ENCODE assay signal across 8 cellular contexts in the genomic region with DNA sequence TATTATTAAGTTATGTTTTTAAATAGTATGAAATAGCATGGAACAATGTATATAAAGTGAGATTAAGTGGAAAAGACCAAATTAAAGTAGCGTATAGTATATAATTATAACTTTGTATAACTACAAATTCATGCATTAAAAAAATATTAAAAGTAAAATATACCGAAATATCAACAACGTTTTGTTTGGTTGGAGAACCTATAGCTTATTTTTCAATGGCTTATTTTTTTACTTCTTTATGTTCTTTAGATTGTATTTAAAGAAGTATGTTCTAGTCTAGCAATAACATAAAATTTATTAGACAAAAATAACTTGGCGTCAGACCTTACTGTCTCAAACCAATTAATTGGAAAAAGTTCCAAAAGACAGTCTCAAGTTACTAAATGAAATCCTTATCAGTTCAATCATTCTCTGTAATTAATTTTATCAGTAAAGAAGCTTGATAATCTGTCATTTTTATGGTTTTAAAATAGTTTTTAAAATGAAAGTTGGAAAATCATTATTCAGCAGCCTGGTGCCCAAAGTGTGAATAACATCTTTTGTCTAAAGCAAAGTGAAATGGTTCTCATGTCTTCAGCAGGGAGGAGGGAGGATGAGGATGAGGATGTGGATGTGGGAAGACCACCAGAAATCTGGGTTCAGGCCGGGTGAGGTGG. TPM values are rescaled to one million over a fixed set of nuclear protein-coding genes. Genes with fewer than 3 reads are reported as not detected.
DNase-seq lines count a peak whose midpoint lies in the region; ATAC-seq and TF ChIP-seq lines count a peak whose summit lies in the region.

No MANE protein-coding gene starts in this region.

- TF ChIP-seq CTCF in fibroblast of villous mesenchyme (IDR thresholded peaks at IDR 0.05; ENCODE audit: insufficient read depth, low read depth, low read length) (peak; percentile 15), gastrocnemius medialis (IDR thresholded peaks at IDR 0.05 in 4 of 5, conservative IDR thresholded peaks at IDR 0.05 in 1 of 5) (no peak)

- H3K9me3 ChIP-seq in SJCRH30 (replicated peaks) = no peaks in the 10 kb centered on the region
- H3K9me3 ChIP-seq in gastrocnemius medialis = no peaks in the 10 kb centered on the region

- H3K27ac ChIP-seq in SJCRH30 = peak overlapping the region; percentile 93
- H3K27ac ChIP-seq in gastrocnemius medialis = no peak overlapping the region

- H3K36me3 ChIP-seq in SJCRH30 = peaks cover 7% of the 10 kb centered on the region; the same call in 1 of the 2 replicates
- H3K36me3 ChIP-seq in gastrocnemius medialis = no peaks in the 10 kb centered on the region

- no peak for TF ChIP-seq POLR2A in gastrocnemius medialis (IDR thresholded peaks at IDR 0.05)

- in situ Hi-C loops in gastrocnemius medialis (cut with MboI; ENCODE audit: low sequenced_read_pairs in 4 of 4) = no loop called here

- H3K4me3 ChIP-seq in SJCRH30 = peak overlapping the region; percentile 65
- peak overlapping the region; percentile 59 for H3K4me3 ChIP-seq in fibroblast of villous mesenchyme (ENCODE audit: low read depth, low read length)
- H3K4me3 ChIP-seq in gastrocnemius medialis = peak overlapping the region; percentile 21 to 61 (median 48)

- no peaks in the 10 kb centered on the region for H3K27me3 ChIP-seq in SJCRH30
- peaks cover 0 to 3% (median 0%) of the 10 kb centered on the region in 3 donors for H3K27me3 ChIP-seq in gastrocnemius medialis

- DNase-seq in NCI-H748 (lab: John Stamatoyannopoulos, UW; ENCODE audit: unreplicated experiment) (peak; percentile 6), NCI-H748 treated with DMSO at 0.1 percent for 48 hours (lab: John Stamatoyannopoulos, UW) (no peak), SJCRH30 (peak in 1 of 2 experiments; percentile 51), fibroblast of villous mesenchyme (ENCODE audit: low read depth) (peak; percentile 13), gastrocnemius medialis (no peak), anterior cingulate cortex (lab: John Stamatoyannopoulos, UW) (no peak), NCI-H2227 treated with DMSO at 0.1 percent for 48 hours (lab: John Stamatoyannopoulos, UW) (no peak), midbrain (lab: John Stamatoyannopoulos, UW) (no peak)

- ATAC-seq in gastrocnemius medialis = no peak

- peaks cover 82% of the 10 kb centered on the region for H3K4me1 ChIP-seq in SJCRH30
- peaks cover 0 to 6% of the 10 kb centered on the region in 2 donors for H3K4me1 ChIP-seq in gastrocnemius medialis

- intact Hi-C loops in gastrocnemius medialis (cut with DNase I; ENCODE audit: low total_unique reads) = loop anchor here (10.0 kb wide), 1 partner anchor 81 kb away; no protein-coding TSS in a partner anchor

RNA-seq across cellular contexts. Expression of a gene that starts 46.7 kb away (rescaled TPM):
- total RNA-seq in SJCRH30 (2014; rRNA removed; shearing (Covaris generic)) = 49.8 and 57.3 TPM in 2 replicates
- total RNA-seq in fibroblast of villous mesenchyme (2.6 and 3.0 TPM in 2 replicates), gastrocnemius medialis (1 to 10 TPM; 4.3 to 7.8 (median 5.4) TPM)

Comparison
In these comparisons a context has a peak if more than half of its experiments do, and no peak if none do; other contexts are left out.
1. DNase-seq: peak in NCI-H748 (single experiment) and fibroblast of villous mesenchyme (single experiment); none in NCI-H748 treated with DMSO at 0.1 percent for 48 hours (single experiment), gastrocnemius medialis (0 of 2), anterior cingulate cortex (0 of 58), NCI-H2227 treated with DMSO at 0.1 percent for 48 hours (single experiment) and midbrain (single experiment).
2. Peak in every context shown above with its lines, with median percentiles within 50 percentile points of each other: H3K4me3 ChIP-seq.